ENCODE assay signal across 20 cellular contexts in the genomic region with DNA sequence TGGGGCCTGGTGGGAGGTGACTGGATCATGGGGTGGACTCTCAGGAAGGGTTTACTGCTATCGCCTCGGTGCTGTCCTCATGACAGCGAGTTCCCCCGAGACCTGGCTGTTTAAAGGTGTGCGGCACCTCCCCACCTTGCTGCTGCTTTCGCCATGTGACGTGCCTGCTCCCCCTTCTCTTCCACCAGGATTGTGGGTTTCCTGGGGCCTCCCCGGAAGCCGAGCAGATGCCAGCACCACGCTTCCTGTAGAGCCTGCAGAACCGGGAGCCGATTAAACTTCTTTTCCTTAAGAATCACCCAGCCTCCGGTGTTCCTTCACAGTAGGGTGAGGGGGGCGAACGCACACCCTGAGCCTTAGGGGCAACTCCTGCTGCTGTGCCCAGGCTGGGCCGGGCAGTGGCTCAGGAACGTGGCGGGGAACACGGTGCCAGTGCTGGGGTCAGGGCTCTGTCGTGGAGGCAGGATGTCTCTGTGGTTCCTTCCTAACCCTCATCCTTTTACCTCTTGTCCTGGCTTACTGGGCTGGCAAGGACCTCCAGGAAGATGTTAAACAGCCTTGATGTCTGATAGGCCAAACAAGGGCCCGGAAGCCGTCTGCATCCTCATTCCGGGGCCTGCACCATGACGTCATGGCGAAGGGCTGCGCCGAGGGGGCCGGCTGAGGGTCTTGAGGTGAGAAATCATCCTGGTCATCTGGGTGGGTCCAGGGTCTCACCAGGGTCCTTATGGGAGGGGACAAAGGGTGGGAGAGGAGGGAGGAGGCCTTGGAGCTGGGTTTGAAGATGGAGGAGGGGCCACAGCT. TPM values are rescaled to one million over a fixed set of nuclear protein-coding genes. Genes with fewer than 3 reads are reported as not detected.
A peak's percentile ranks its signal among the peaks of the same experiment; 100 is the strongest.
DNase-seq lines count a peak whose midpoint lies in the region; ATAC-seq and TF ChIP-seq lines count a peak whose summit lies in the region.
"Had no signal": no experiment of that assay in that cellular context is flagged by ENCODE, and none has a peak within 500 bp of the region (broad histone marks: within the 10 kb centered on the region; RNA-seq: fewer than 3 reads in every experiment).

No MANE protein-coding gene starts in this region.

- H3K9me3 ChIP-seq in right atrium auricular region (no peaks in the 10 kb centered on the region), thoracic aorta (no peaks in the 10 kb centered on the region)
- H3K9me3 ChIP-seq: Caco-2, gastrocnemius medialis had no signal

- H3K27ac Mint-ChIP-seq in activated naive CD8-positive, alpha-beta T cell treated with anti-CD3 and anti-CD28 coated beads for 36 hours = peak overlapping the region; percentile 81
- H3K27ac Mint-ChIP-seq in activated naive CD8-positive, alpha-beta T cell treated with anti-CD3 and anti-CD28 coated beads, Interleukin-2, amount 50 U/mL, for 24 hours = no peak overlapping the region
- H3K27ac Mint-ChIP-seq in WTC11 = peak overlapping the region; percentile 72; the same call in 1 of the 2 replicates
- H3K27ac Mint-ChIP-seq: activated B cell treated with CpG ODN at 0.5 μM for 24 hours had no signal

- POLR2A ChIA-PET in WTC11 (lab: Charles Lee) = no interaction called here

- no peak overlapping the region for H3K4me3 ChIP-seq in right atrium auricular region
- H3K4me3 ChIP-seq in thoracic aorta = peak overlapping the region; percentile 31

- peaks cover 0 to 5% of the 10 kb centered on the region in 2 donors for H3K4me1 ChIP-seq in right atrium auricular region
- H3K4me1 ChIP-seq in thoracic aorta (ENCODE audit: control insufficient read depth in 1 of 2, low read depth in 2 of 2) = no peaks in the 10 kb centered on the region
- H3K4me1 ChIP-seq: Caco-2, gastrocnemius medialis had no signal

- H3K27me3 Mint-ChIP-seq in activated naive CD8-positive, alpha-beta T cell treated with anti-CD3 and anti-CD28 coated beads for 36 hours = peaks cover 20% of the 10 kb centered on the region
- peaks cover 20% of the 10 kb centered on the region for H3K27me3 Mint-ChIP-seq in activated naive CD8-positive, alpha-beta T cell treated with anti-CD3 and anti-CD28 coated beads, Interleukin-2, amount 50 U/mL, for 24 hours
- peaks cover 11% of the 10 kb centered on the region for H3K27me3 Mint-ChIP-seq in WTC11 (ENCODE audit: low read depth)

- no peak overlapping the region for H3K27ac ChIP-seq in right atrium auricular region
- H3K27ac ChIP-seq in thoracic aorta = no peak overlapping the region
- H3K27ac ChIP-seq: epithelial cell of prostate, gastrocnemius medialis had no signal

- H3K4me1 Mint-ChIP-seq in activated naive CD8-positive, alpha-beta T cell treated with anti-CD3 and anti-CD28 coated beads for 36 hours = peaks cover 18% of the 10 kb centered on the region
- H3K4me1 Mint-ChIP-seq in activated naive CD8-positive, alpha-beta T cell treated with anti-CD3 and anti-CD28 coated beads, Interleukin-2, amount 50 U/mL, for 24 hours = peaks cover 11% of the 10 kb centered on the region
- peaks cover 7% of the 10 kb centered on the region; the same call in 1 of the 2 replicates for H3K4me1 Mint-ChIP-seq in WTC11

- H3K9me3 Mint-ChIP-seq in activated naive CD8-positive, alpha-beta T cell treated with anti-CD3 and anti-CD28 coated beads for 36 hours = peaks cover 18% of the 10 kb centered on the region
- peaks cover 16% of the 10 kb centered on the region for H3K9me3 Mint-ChIP-seq in activated naive CD8-positive, alpha-beta T cell treated with anti-CD3 and anti-CD28 coated beads, Interleukin-2, amount 50 U/mL, for 24 hours
- H3K9me3 Mint-ChIP-seq in WTC11 = peaks cover 23% of the 10 kb centered on the region
- H3K9me3 Mint-ChIP-seq: activated B cell treated with CpG ODN at 0.5 μM for 24 hours had no signal

- CTCF ChIA-PET in WTC11 (lab: Charles Lee) = no interaction called here

- H3K36me3 ChIP-seq in right atrium auricular region (no peaks in the 10 kb centered on the region), thoracic aorta (no peaks in the 10 kb centered on the region)
- H3K36me3 ChIP-seq: gastrocnemius medialis had no signal

- no peak for DNase-seq in activated naive CD8-positive, alpha-beta T cell treated with anti-CD3 and anti-CD28 coated beads for 36 hours
- no peak for DNase-seq in activated naive CD8-positive, alpha-beta T cell treated with anti-CD3 and anti-CD28 coated beads, Interleukin-2, amount 50 U/mL, for 24 hours
- DNase-seq in WTC11 (ENCODE audit: low spot score) = no peak
- DNase-seq in right atrium auricular region (ENCODE audit: low spot score) = peak; percentile 54
- no peak for DNase-seq in thoracic aorta (ENCODE audit: low spot score)
- DNase-seq in activated effector memory CD4-positive, alpha-beta T cell treated with anti-CD3 and anti-CD28 coated beads, Interleukin-2, amount 50 U/mL, for 16 hours = no peak
- no peak for DNase-seq in AG08396 (ENCODE audit: low spot score)
- no peak for DNase-seq in putamen (ENCODE audit: low spot score)
- DNase-seq: activated B cell treated with CpG ODN at 0.5 μM for 24 hours, Caco-2, cerebellar nuclear complex, immature natural killer cell, NCI-H748 treated with DMSO at 0.1 percent for 48 hours, occipital lobe had no signal

- TF ChIP-seq CTCF in WTC11 (IDR thresholded peaks at IDR 0.05) (no peak), right atrium auricular region (IDR thresholded peaks at IDR 0.05) (no peak), thoracic aorta (IDR thresholded peaks at IDR 0.05) (no peak)

- peaks cover 14% of the 10 kb centered on the region for H3K36me3 Mint-ChIP-seq in activated naive CD8-positive, alpha-beta T cell treated with anti-CD3 and anti-CD28 coated beads for 36 hours
- H3K36me3 Mint-ChIP-seq in activated naive CD8-positive, alpha-beta T cell treated with anti-CD3 and anti-CD28 coated beads, Interleukin-2, amount 50 U/mL, for 24 hours (ENCODE audit: low read depth) = no peaks in the 10 kb centered on the region
- peaks cover 4% of the 10 kb centered on the region; the same call in 1 of the 2 replicates for H3K36me3 Mint-ChIP-seq in WTC11

- ATAC-seq in activated naive CD8-positive, alpha-beta T cell treated with anti-CD3 and anti-CD28 coated beads, Interleukin-2, amount 50 U/mL, for 24 hours = no peak
- ATAC-seq in WTC11 = no peak; the same call in 1 of the 2 replicates
- ATAC-seq in thoracic aorta (ENCODE audit: insufficient number of reproducible peaks, low FRiP score, low read depth) = no peak
- ATAC-seq: gastrocnemius medialis had no signal

- peak overlapping the region; percentile 48 for H3K4me3 Mint-ChIP-seq in activated naive CD8-positive, alpha-beta T cell treated with anti-CD3 and anti-CD28 coated beads for 36 hours
- no peak overlapping the region for H3K4me3 Mint-ChIP-seq in activated naive CD8-positive, alpha-beta T cell treated with anti-CD3 and anti-CD28 coated beads, Interleukin-2, amount 50 U/mL, for 24 hours
- no peak overlapping the region for H3K4me3 Mint-ChIP-seq in WTC11
- H3K4me3 Mint-ChIP-seq: activated B cell treated with CpG ODN at 0.5 μM for 24 hours, immature natural killer cell, mesothelial cell of epicardium had no signal

- H3K27me3 ChIP-seq in right atrium auricular region (no peaks in the 10 kb centered on the region), thoracic aorta (replicated peaks; ENCODE audit: insufficient read depth) (no peaks in the 10 kb centered on the region)

TF ChIP-seq in WTC11, 78 proteins besides CTCF, POLR2A, EP300 and RAD21 (continues in another document):
- TF ChIP-seq, protein P1, sequence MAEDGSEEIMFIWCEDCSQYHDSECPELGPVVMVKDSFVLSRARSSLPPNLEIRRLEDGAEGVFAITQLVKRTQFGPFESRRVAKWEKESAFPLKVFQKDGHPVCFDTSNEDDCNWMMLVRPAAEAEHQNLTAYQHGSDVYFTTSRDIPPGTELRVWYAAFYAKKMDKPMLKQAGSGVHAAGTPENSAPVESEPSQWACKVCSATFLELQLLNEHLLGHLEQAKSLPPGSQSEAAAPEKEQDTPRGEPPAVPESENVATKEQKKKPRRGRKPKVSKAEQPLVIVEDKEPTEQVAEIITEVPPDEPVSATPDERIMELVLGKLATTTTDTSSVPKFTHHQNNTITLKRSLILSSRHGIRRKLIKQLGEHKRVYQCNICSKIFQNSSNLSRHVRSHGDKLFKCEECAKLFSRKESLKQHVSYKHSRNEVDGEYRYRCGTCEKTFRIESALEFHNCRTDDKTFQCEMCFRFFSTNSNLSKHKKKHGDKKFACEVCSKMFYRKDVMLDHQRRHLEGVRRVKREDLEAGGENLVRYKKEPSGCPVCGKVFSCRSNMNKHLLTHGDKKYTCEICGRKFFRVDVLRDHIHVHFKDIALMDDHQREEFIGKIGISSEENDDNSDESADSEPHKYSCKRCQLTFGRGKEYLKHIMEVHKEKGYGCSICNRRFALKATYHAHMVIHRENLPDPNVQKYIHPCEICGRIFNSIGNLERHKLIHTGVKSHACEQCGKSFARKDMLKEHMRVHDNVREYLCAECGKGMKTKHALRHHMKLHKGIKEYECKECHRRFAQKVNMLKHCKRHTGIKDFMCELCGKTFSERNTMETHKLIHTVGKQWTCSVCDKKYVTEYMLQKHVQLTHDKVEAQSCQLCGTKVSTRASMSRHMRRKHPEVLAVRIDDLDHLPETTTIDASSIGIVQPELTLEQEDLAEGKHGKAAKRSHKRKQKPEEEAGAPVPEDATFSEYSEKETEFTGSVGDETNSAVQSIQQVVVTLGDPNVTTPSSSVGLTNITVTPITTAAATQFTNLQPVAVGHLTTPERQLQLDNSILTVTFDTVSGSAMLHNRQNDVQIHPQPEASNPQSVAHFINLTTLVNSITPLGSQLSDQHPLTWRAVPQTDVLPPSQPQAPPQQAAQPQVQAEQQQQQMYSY (CRISPR knock-in tag; IDR thresholded peaks at IDR 0.05) = peak; percentile 80

RNA-seq across cellular contexts. Expression of a gene that starts 12.7 kb away (rescaled TPM):
- total RNA-seq in activated naive CD8-positive, alpha-beta T cell treated with anti-CD3 and anti-CD28 coated beads for 36 hours = under 1 TPM; 0.08 to 0.40 TPM
- total RNA-seq in WTC11 (2021) = 2.2 to 4.1 TPM (median 3.0 TPM) in 3 replicates
- under 1 TPM in 1 of 2 donors, not detected in 1; 0.31 TPM for total RNA-seq in right atrium auricular region
- total RNA-seq in thoracic aorta = 10 to 100 TPM in 1 of 2 donors, 1 to 10 TPM in 1; 5.4 to 22.0 TPM
- total RNA-seq: G401 had no signal

RNA-seq across cellular contexts. Expression of a gene that starts 37.0 kb away (rescaled TPM):
- 10 to 100 TPM; 24.3 TPM for total RNA-seq in activated naive CD8-positive, alpha-beta T cell treated with anti-CD3 and anti-CD28 coated beads for 36 hours
- total RNA-seq in WTC11 (2021) = 0.25 to 0.52 TPM (median 0.30 TPM) in 3 replicates
- 10 to 100 TPM in 1 of 2 donors, 1 to 10 TPM in 1; 1.0 to 17.5 TPM for total RNA-seq in right atrium auricular region
- total RNA-seq in thoracic aorta = under 1 TPM; 0.68 to 0.92 TPM
- total RNA-seq: Caco-2, G401, mesothelial cell of epicardium, occipital lobe, skeletal muscle tissue, urinary bladder had no signal

RNA-seq across cellular contexts. Expression of a gene that starts 45.0 kb away (rescaled TPM):
- total RNA-seq in activated naive CD8-positive, alpha-beta T cell treated with anti-CD3 and anti-CD28 coated beads for 36 hours = under 1 TPM in 1 of 2 experiments, not detected in 1; 0.31 TPM
- 0.73 to 0.98 TPM (median 0.78 TPM) in 3 replicates for total RNA-seq in WTC11 (2021)
- 1 to 10 TPM in 1 of 2 donors, under 1 TPM in 1; 0.56 to 1.1 TPM for total RNA-seq in right atrium auricular region
- 1 to 10 TPM in 1 of 2 donors, under 1 TPM in 1; 0.49 to 2.2 TPM for total RNA-seq in thoracic aorta
- total RNA-seq: activated B cell treated with CpG ODN at 0.5 μM for 24 hours, G401, skeletal muscle tissue, urinary bladder had no signal

RNA-seq across cellular contexts. Expression of a gene that starts 47.9 kb away (rescaled TPM):
- under 1 TPM in 1 of 2 experiments, not detected in 1; 0.20 TPM for total RNA-seq in activated naive CD8-positive, alpha-beta T cell treated with anti-CD3 and anti-CD28 coated beads for 36 hours
- total RNA-seq in WTC11 (2021) = not detected in 3 replicates
- total RNA-seq in right atrium auricular region = not detected
- under 1 TPM in 1 of 2 donors, not detected in 1; 0.63 TPM for total RNA-seq in thoracic aorta
- total RNA-seq: activated B cell treated with CpG ODN at 0.5 μM for 24 hours, Caco-2, G401, gastrocnemius medialis, mesothelial cell of epicardium, skeletal muscle tissue, urinary bladder had no signal
